ENCODE assay signal across 22 cellular contexts in the genomic region with DNA sequence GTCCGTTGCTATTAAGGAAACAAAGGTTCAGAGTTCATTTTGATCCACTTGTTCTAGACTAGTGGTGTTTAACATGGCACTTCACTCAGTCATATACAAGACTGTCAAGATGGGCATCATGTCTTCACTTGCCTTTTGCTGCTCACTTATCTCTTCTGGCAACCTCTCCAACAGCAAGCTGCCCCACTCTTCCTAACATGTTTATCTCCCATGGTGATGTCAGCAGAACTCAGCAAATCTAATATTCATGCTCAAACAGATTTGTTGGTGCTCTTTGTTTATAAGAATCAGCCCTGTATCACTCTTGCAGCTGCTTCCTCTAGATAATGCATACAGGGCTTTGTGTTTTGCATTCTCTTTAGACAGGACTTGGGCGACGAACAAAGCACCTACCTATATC.
"Had no signal": no experiment of that assay in that cellular context is flagged by ENCODE, and none has a peak within 500 bp of the region (broad histone marks: within the 10 kb centered on the region; RNA-seq: fewer than 3 reads in every experiment).

No MANE protein-coding gene starts in this region.

- FAIRE-seq: bronchial epithelial cell, pancreas had no signal

- DNase-seq: activated CD4-positive, alpha-beta memory T cell treated with anti-CD3 and anti-CD28 coated beads for 36 hours; activated CD4-positive, alpha-beta T cell treated with anti-CD3 and anti-CD28 coated beads for 48 hours; activated naive CD4-positive, alpha-beta T cell treated with Interleukin-2 at 50 U/mL for 16 hours; activated naive CD8-positive, alpha-beta T cell treated with anti-CD3 and anti-CD28 coated beads for 36 hours; activated T-cell treated with anti-CD3 and anti-CD28 coated beads, Interleukin-2, amount 50 U/mL, for 48 hours; amniotic stem cell; colonic mucosa; dorsolateral prefrontal cortex; effector memory CD8-positive, alpha-beta T cell; gastrocnemius medialis; head of caudate nucleus; hypothalamus; left ventricle myocardium superior; mammary epithelial cell; pancreas; psoas muscle; stimulated activated CD4-positive, alpha-beta T cell treated with anti-CD3 and anti-CD28 coated beads, Interleukin-12 subunit alpha, Interleukin-12 subunit beta, amount 100 ng/mL, for 4 hours; substantia nigra; T-helper 9 cell; thyroid gland had no signal

- H3K4me3 ChIP-seq: colonic mucosa, dorsolateral prefrontal cortex, esophagus muscularis mucosa, gastrocnemius medialis, pancreas, psoas muscle, thyroid gland had no signal

- H3K9me3 ChIP-seq: colonic mucosa, esophagus muscularis mucosa, gastrocnemius medialis, pancreas, psoas muscle, thyroid gland had no signal

- H3K36me3 ChIP-seq: colonic mucosa, esophagus muscularis mucosa, gastrocnemius medialis, pancreas, thyroid gland had no signal

- H3K27me3 ChIP-seq: colonic mucosa, esophagus muscularis mucosa, gastrocnemius medialis, pancreas, thyroid gland had no signal

- H3K27ac ChIP-seq: colonic mucosa, dorsolateral prefrontal cortex, esophagus muscularis mucosa, gastrocnemius medialis, pancreas, psoas muscle, thyroid gland had no signal

- ATAC-seq: effector memory CD8-positive, alpha-beta T cell; gastrocnemius medialis; pancreas; psoas muscle had no signal

- H3K4me1 ChIP-seq: colonic mucosa, gastrocnemius medialis, pancreas, psoas muscle, thyroid gland had no signal
